Comparison of ENCODE assay signal across 16 cellular contexts in the genomic region with DNA sequence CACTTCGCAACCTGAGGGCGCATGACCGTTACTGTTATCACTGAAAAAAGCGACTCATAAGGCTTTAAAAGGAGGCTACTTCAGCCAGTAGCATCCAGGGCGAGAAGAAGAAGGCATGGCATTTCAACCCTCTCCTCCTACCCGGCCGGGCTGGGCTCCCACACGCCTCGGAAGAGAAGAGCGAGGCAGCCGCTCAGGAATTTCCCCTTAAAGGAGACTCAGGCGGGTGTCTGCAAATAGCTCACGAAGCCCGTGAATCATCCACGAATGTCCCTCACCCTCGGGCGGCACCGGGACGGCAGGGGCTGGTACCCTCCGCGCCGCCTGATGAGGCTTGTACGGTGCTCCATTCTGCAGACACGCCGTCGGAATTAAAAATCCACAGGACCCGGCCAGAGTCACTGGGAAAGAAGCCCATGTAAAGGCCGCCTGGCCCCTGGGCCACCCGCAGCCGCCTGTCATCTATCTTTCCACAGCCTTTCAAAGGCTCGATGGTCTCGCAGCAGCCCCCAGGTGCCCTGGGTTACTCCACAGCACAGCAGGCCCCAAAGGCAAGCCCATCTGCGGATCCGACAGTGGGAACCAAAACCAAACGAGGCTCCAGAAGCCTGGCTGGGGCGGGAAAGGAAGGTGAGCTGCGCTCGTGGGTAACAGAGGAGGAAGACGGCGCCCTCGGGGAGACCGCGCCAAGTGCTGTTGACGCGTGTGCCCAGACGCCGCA. TPM values are rescaled to one million over a fixed set of nuclear protein-coding genes. Genes with fewer than 3 reads are reported as not detected.
DNase-seq lines count a peak whose midpoint lies in the region; ATAC-seq and TF ChIP-seq lines count a peak whose summit lies in the region.
"Had no signal": no experiment of that assay in that cellular context is flagged by ENCODE, and none has a peak within 500 bp of the region (broad histone marks: within the 10 kb centered on the region; RNA-seq: fewer than 3 reads in every experiment).

No MANE protein-coding gene starts in this region.

- WGBS in HUES64, result 70% methylated on average over 47 of the region's 47 CpGs
- 63 to 86% methylated on average over 34 to 47 of the region's 47 CpGs for WGBS in endodermal cell (ENCODE audit: insufficient coverage in 1 of 2, insufficient read length in 1 of 2), 2 experiments

- H3K27me3 ChIP-seq in CD4-positive, alpha-beta T cell (ENCODE audit: control insufficient read depth, insufficient read depth, low read length), result no peaks in the 10 kb centered on the region
- no peaks in the 10 kb centered on the region for H3K27me3 ChIP-seq in HUES64 (ENCODE audit: insufficient read depth, low read length)
- no peaks in the 10 kb centered on the region for H3K27me3 ChIP-seq in endodermal cell (ENCODE audit: control insufficient read depth, insufficient read depth, low read length, poor library complexity, severe bottlenecking)

- peaks cover 14% of the 10 kb centered on the region for H3K36me3 Mint-ChIP-seq in CD4-positive, alpha-beta T cell (ENCODE audit: low read depth)
- H3K36me3 Mint-ChIP-seq in endodermal cell (ENCODE audit: low read depth), result peaks cover 5% of the 10 kb centered on the region
- peaks cover 0 to 4% (median 0%) of the 10 kb centered on the region in 3 donors for H3K36me3 Mint-ChIP-seq in naive thymus-derived CD8-positive, alpha-beta T cell

- no peak for TF ChIP-seq CTCF in CD4-positive, alpha-beta T cell (IDR thresholded peaks at IDR 0.05)
- TF ChIP-seq CTCF in endodermal cell (conservative IDR thresholded peaks at IDR 0.05) (no peak), GM10266 (IDR thresholded peaks at IDR 0.05; ENCODE audit: control insufficient read depth, insufficient read depth, low read depth, missing control alignments) (no peak), omental fat pad (IDR thresholded peaks at IDR 0.05) (no peak)

- no peaks in the 10 kb centered on the region for H3K9me3 Mint-ChIP-seq in CD4-positive, alpha-beta T cell
- no peaks in the 10 kb centered on the region for H3K9me3 Mint-ChIP-seq in endodermal cell
- no peaks in the 10 kb centered on the region for H3K9me3 Mint-ChIP-seq in naive thymus-derived CD8-positive, alpha-beta T cell
- H3K9me3 Mint-ChIP-seq: dendritic cell treated with granulocyte-macrophage colony-stimulating factor and Interleukin-4, amounts not matched to agents 40 ng/mL and 50 ng/mL, for 4 days; stimulated activated naive CD8-positive, alpha-beta T cell treated with anti-CD3 and anti-CD28 coated beads, Interleukin-15, amount 100 ng/mL, for 72 hours had no signal

- POLR2A ChIA-PET in CD4-positive, alpha-beta T cell (lab: Charles Lee), result no interaction called here
- POLR2A ChIA-PET in naive thymus-derived CD8-positive, alpha-beta T cell (lab: Charles Lee), result no interaction called here

- no peak for ATAC-seq in CD4-positive, alpha-beta T cell (ENCODE audit: poor library complexity)
- no peak for ATAC-seq in naive thymus-derived CD8-positive, alpha-beta T cell
- ATAC-seq in omental fat pad (ENCODE audit: low FRiP score), result no peak
- no peak for ATAC-seq in GM19035 (IDR thresholded peaks at IDR 0.05; ENCODE audit: unreplicated experiment)
- ATAC-seq in HG03442 (IDR thresholded peaks at IDR 0.05; ENCODE audit: unreplicated experiment), result no peak

- CTCF ChIA-PET in CD4-positive, alpha-beta T cell (lab: Charles Lee), result no interaction called here

- H3K4me1 ChIP-seq in HUES64 (ENCODE audit: insufficient read depth, low read length) (peaks cover 65% of the 10 kb centered on the region), endodermal cell (ENCODE audit: control insufficient read depth, insufficient read depth, low read length) (peaks cover 24% of the 10 kb centered on the region)

- no peaks in the 10 kb centered on the region for H3K9me3 ChIP-seq in CD4-positive, alpha-beta T cell (ENCODE audit: control insufficient read depth, low read length)
- H3K9me3 ChIP-seq in HUES64 (ENCODE audit: insufficient read depth, low read depth, low read length) (no peaks in the 10 kb centered on the region), endodermal cell (ENCODE audit: control insufficient read depth, low read length) (no peaks in the 10 kb centered on the region)

- intact Hi-C loops in CD4-positive, alpha-beta T cell (cut with DNase I, micrococcal nuclease), result loop anchor here in 1 of 2 experiments (5.0 kb wide), 1 partner anchor 422 kb away; the partner anchor contains the start of gene LPCAT1

- H3K27ac Mint-ChIP-seq in CD4-positive, alpha-beta T cell, result peak overlapping the region; percentile 63
- H3K27ac Mint-ChIP-seq in endodermal cell, result peak overlapping the region; percentile 93
- peak overlapping the region in 6 of 10 donors; percentile 37 to 92 (median 83) for H3K27ac Mint-ChIP-seq in naive thymus-derived CD8-positive, alpha-beta T cell
- H3K27ac Mint-ChIP-seq: dendritic cell treated with granulocyte-macrophage colony-stimulating factor and Interleukin-4, amounts not matched to agents 40 ng/mL and 50 ng/mL, for 4 days had no signal

- H3K4me1 Mint-ChIP-seq in CD4-positive, alpha-beta T cell (ENCODE audit: low read depth), result peaks cover 63% of the 10 kb centered on the region
- peaks cover 40% of the 10 kb centered on the region for H3K4me1 Mint-ChIP-seq in endodermal cell
- peaks cover 32 to 83% (median 67%) of the 10 kb centered on the region in 4 donors for H3K4me1 Mint-ChIP-seq in naive thymus-derived CD8-positive, alpha-beta T cell

- 0 out of 2 replicates have a peak overlapping the region, but pooled peaks have one; percentile 10 for H3K9ac ChIP-seq in HUES64 (ENCODE audit: low read depth, low read length)
- no peak overlapping the region for H3K9ac ChIP-seq in endodermal cell (ENCODE audit: extremely low read depth, low read length, poor library complexity, severe bottlenecking)

- peak overlapping the region; percentile 68 for H3K4me3 Mint-ChIP-seq in CD4-positive, alpha-beta T cell
- no peak overlapping the region for H3K4me3 Mint-ChIP-seq in endodermal cell
- H3K4me3 Mint-ChIP-seq in naive thymus-derived CD8-positive, alpha-beta T cell, result peak overlapping the region in 9 of 10 donors; percentile 22 to 90 (median 77)
- H3K4me3 Mint-ChIP-seq: dendritic cell treated with granulocyte-macrophage colony-stimulating factor and Interleukin-4, amounts not matched to agents 40 ng/mL and 50 ng/mL, for 4 days had no signal

- H3K4me3 ChIP-seq in HUES64 (ENCODE audit: low read length) (no peak overlapping the region), endodermal cell (ENCODE audit: low read length) (no peak overlapping the region)

- H3K36me3 ChIP-seq in HUES64 (ENCODE audit: insufficient read depth, low read length) (peaks cover 8% of the 10 kb centered on the region), endodermal cell (ENCODE audit: control insufficient read depth, insufficient read depth, low read length) (no peaks in the 10 kb centered on the region)

- H3K27ac ChIP-seq in CD4-positive, alpha-beta T cell (ENCODE audit: low read depth, low read length), result peak overlapping the region; percentile 7
- H3K27ac ChIP-seq in HUES64 (ENCODE audit: low read depth, low read length), result peak overlapping the region; percentile 20; the same call in 1 of the 2 replicates
- H3K27ac ChIP-seq in endodermal cell (ENCODE audit: low read depth, low read length), result peak overlapping the region; percentile 66

- H3K27me3 Mint-ChIP-seq in CD4-positive, alpha-beta T cell, result no peaks in the 10 kb centered on the region
- no peaks in the 10 kb centered on the region for H3K27me3 Mint-ChIP-seq in endodermal cell (ENCODE audit: insufficient read depth)
- H3K27me3 Mint-ChIP-seq in naive thymus-derived CD8-positive, alpha-beta T cell, result no peaks in the 10 kb centered on the region
- H3K27me3 Mint-ChIP-seq: dendritic cell treated with granulocyte-macrophage colony-stimulating factor and Interleukin-4, amounts not matched to agents 40 ng/mL and 50 ng/mL, for 4 days; stimulated activated naive CD8-positive, alpha-beta T cell treated with anti-CD3 and anti-CD28 coated beads, Interleukin-15, amount 100 ng/mL, for 72 hours had no signal

- DNase-seq in CD4-positive, alpha-beta T cell, result no peak
- DNase-seq in endodermal cell (peak; percentile 72), GM10266 (ENCODE audit: extremely low spot score) (no peak), omental fat pad (ENCODE audit: low spot score) (no peak)
- DNase-seq in naive thymus-derived CD8-positive, alpha-beta T cell, result no peak
- DNase-seq: activated CD4-positive, alpha-beta T cell treated with anti-CD3 and anti-CD28 coated beads for 1 hour; activated T-cell treated with anti-CD3 and anti-CD28 coated beads for 4 hours; aorta; MV-4-11; NCI-H2081 treated with DMSO at 0.1 percent for 48 hours; NCI-H774; stimulated activated naive CD8-positive, alpha-beta T cell treated with anti-CD3 and anti-CD28 coated beads, Interleukin-15, amount 100 ng/mL, for 72 hours had no signal

RNA-seq across cellular contexts. Expression of gene SLC12A7, which starts 11.8 kb away (rescaled TPM):
- total RNA-seq in CD4-positive, alpha-beta T cell, result 10 to 100 TPM; 47.9 to 51.7 TPM
- polyA plus RNA-seq in HUES64 (2013, experiment 1 of 2), result 24.0 TPM
- polyA plus RNA-seq in HUES64 (2013, experiment 2 of 2), result 26.3 TPM
- total RNA-seq in endodermal cell, result 10 to 100 TPM; 58.9 to 61.6 TPM
- 45.1 TPM for polyA plus RNA-seq in endodermal cell (2013, experiment 1 of 2)
- 40.0 TPM for polyA plus RNA-seq in endodermal cell (2013, experiment 2 of 2)
- total RNA-seq in naive thymus-derived CD8-positive, alpha-beta T cell, result 10 to 100 TPM; 60.0 to 68.3 TPM
- 10 to 100 TPM in 1 of 3 donors, 1 to 10 TPM in 2; 7.3 to 25.4 (median 8.5) TPM for polyA plus RNA-seq in naive thymus-derived CD8-positive, alpha-beta T cell
- total RNA-seq in omental fat pad, result 10 to 100 TPM; 17.2 to 39.0 (median 27.5) TPM

Comparison
In these comparisons a context has a peak if more than half of its experiments do, and no peak if none do; other contexts are left out.
1. H3K27ac ChIP-seq: peak in every context shown above with its lines; median percentile 66 in endodermal cell; 20 in HUES64; 7 in CD4-positive, alpha-beta T cell.